In genomic region chr6:134198093-134198492, GRCh38 we compare ENCODE assay signal across 1 cellular context.
TF ChIP-seq lines count a peak whose summit lies in the region.

No MANE protein-coding gene starts in this region.

TF ChIP-seq in HepG2, 621 proteins besides CTCF, POLR2A, EP300 and RAD21 (continued from another document and continues in another):
- TF ChIP-seq ZNF687 (CRISPR knock-in tag; IDR thresholded peaks at IDR 0.05) (no peak), RFX3 (CRISPR knock-in tag; IDR thresholded peaks at IDR 0.05) (no peak), STAT6 (CRISPR knock-in tag; IDR thresholded peaks at IDR 0.05; ENCODE audit: borderline replicate concordance) (peak; percentile 81), ZKSCAN8 (CRISPR knock-in tag; IDR thresholded peaks at IDR 0.05; ENCODE audit: borderline replicate concordance) (peak; percentile 92), ZNF616 (CRISPR knock-in tag; IDR thresholded peaks at IDR 0.05; ENCODE audit: low read depth) (no peak), ARID4A (CRISPR knock-in tag; IDR thresholded peaks at IDR 0.05; ENCODE audit: borderline replicate concordance) (no peak; the same call in 1 of the 2 replicates), HDAC1 (CRISPR knock-in tag; IDR thresholded peaks at IDR 0.05) (peak; percentile 82), TFAP4 (IDR thresholded peaks at IDR 0.05; ENCODE audit: borderline replicate concordance, low read depth) (peak; percentile 55; the same call in 1 of the 2 replicates), SALL2 (CRISPR knock-in tag; IDR thresholded peaks at IDR 0.05) (peak; percentile 52; the same call in 1 of the 2 replicates), SP5 (CRISPR knock-in tag; IDR thresholded peaks at IDR 0.05; ENCODE audit: borderline replicate concordance, low read depth) (peak; percentile 67; the same call in 1 of the 2 replicates), EHMT2 (IDR thresholded peaks at IDR 0.05; ENCODE audit: borderline replicate concordance, low read depth, low read length) (peak; percentile 60; the same call in 1 of the 2 replicates), FLYWCH1 (CRISPR knock-in tag; IDR thresholded peaks at IDR 0.05) (no peak), PCBP2 (optimal IDR thresholded peaks at IDR 0.05; ENCODE audit: low read depth, low read length, poor library complexity, severe bottlenecking) (no peak), ZBTB21 (CRISPR knock-in tag; IDR thresholded peaks at IDR 0.05) (peak; percentile 63; the same call in 1 of the 2 replicates), SMAD3 (CRISPR knock-in tag; IDR thresholded peaks at IDR 0.05) (peak; percentile 93), JUND (CRISPR knock-in tag; IDR thresholded peaks at IDR 0.05) (peak; percentile 48; the same call in 1 of the 2 replicates), RBM39 (IDR thresholded peaks at IDR 0.05; ENCODE audit: low read depth, low read length, poor library complexity, severe bottlenecking) (no peak), HMG20B (CRISPR knock-in tag; conservative IDR thresholded peaks at IDR 0.05) (peak; percentile 95), HMGXB4 (CRISPR knock-in tag; IDR thresholded peaks at IDR 0.05; ENCODE audit: borderline replicate concordance in 1 of 2, low read depth in 1 of 2) (peak in 1 of 2 experiments; percentile 40; a peak in 1 of 4 replicates), RXRB (CRISPR knock-in tag; IDR thresholded peaks at IDR 0.05; ENCODE audit: borderline replicate concordance) (peak; percentile 98), IKZF5 (CRISPR knock-in tag; IDR thresholded peaks at IDR 0.05) (peak; percentile 52; the same call in 1 of the 2 replicates), GFI1 (CRISPR knock-in tag; IDR thresholded peaks at IDR 0.05; ENCODE audit: borderline replicate concordance) (peak; percentile 96), ZNF318 (CRISPR knock-in tag; IDR thresholded peaks at IDR 0.05) (no peak), JUN (CRISPR knock-in tag; IDR thresholded peaks at IDR 0.05) (peak; percentile 83), TRIM24 (CRISPR knock-in tag; IDR thresholded peaks at IDR 0.05) (no peak), ZNF83 (CRISPR knock-in tag; IDR thresholded peaks at IDR 0.05; ENCODE audit: borderline replicate concordance) (no peak), ZNF644 (CRISPR knock-in tag; IDR thresholded peaks at IDR 0.05; ENCODE audit: low read depth) (0 out of 2 replicates have a peak, but pooled peaks have one; percentile 23), THYN1 (CRISPR knock-in tag; IDR thresholded peaks at IDR 0.05; ENCODE audit: borderline replicate concordance, low read depth) (no peak), BORCS8-MEF2B (CRISPR knock-in tag; IDR thresholded peaks at IDR 0.05) (no peak), ZNF558 (CRISPR knock-in tag; IDR thresholded peaks at IDR 0.05; ENCODE audit: borderline replicate concordance) (no peak), ZNF772 (CRISPR knock-in tag; IDR thresholded peaks at IDR 0.05) (peak; percentile 73; the same call in 1 of the 2 replicates), ELF4 (CRISPR knock-in tag; IDR thresholded peaks at IDR 0.05; ENCODE audit: borderline replicate concordance) (no peak), ZNF530 (CRISPR knock-in tag; IDR thresholded peaks at IDR 0.05; ENCODE audit: low read depth) (no peak)
